19 cellular contexts compared by ENCODE assay signal in the genomic region with DNA sequence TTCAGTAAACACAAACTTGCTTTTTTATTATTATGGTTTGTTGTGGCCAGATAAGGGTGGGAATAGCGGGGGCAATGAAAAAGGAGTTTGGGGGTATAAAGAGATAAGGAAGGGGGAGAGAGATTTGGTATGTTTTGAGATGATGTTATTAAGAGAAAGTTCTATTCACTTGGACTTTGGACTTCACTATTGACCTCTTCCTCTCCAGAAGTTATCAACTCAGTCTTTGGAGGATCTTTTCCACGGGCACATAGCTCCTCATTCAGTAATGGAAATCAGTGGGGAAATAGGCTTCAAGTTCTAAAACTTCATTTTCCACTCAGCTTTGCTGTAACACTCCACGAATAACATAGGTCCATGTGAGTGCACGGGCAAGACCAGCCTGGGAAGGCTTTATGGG. TPM values are rescaled to one million over a fixed set of nuclear protein-coding genes. Genes with fewer than 3 reads are reported as not detected.
DNase-seq lines count a peak whose midpoint lies in the region; ATAC-seq, FAIRE-seq and TF ChIP-seq lines count a peak whose summit lies in the region.
"Had no signal": no experiment of that assay in that cellular context is flagged by ENCODE, and none has a peak within 500 bp of the region (broad histone marks: within the 10 kb centered on the region; RNA-seq: fewer than 3 reads in every experiment).

No MANE protein-coding gene starts in this region.

- no peaks in the 10 kb centered on the region for H3K4me1 ChIP-seq in liver (ENCODE audit: control insufficient read depth in 4 of 4, insufficient read depth in 4 of 4, low read length in 3 of 4)
- no peaks in the 10 kb centered on the region for H3K4me1 ChIP-seq in small intestine (ENCODE audit: control insufficient read depth in 2 of 2, insufficient read depth in 1 of 2, low read depth in 1 of 2, low read length in 1 of 2)
- H3K4me1 ChIP-seq: HAP-1 had no signal

- H3K4me3 Mint-ChIP-seq in stimulated activated naive CD8-positive, alpha-beta T cell treated with anti-CD3 and anti-CD28 coated beads, Interleukin-15, Interleukin-2, amounts not matched to agents 100 ng/mL and 50 ng/mL, for 24 hours: no peak overlapping the region
- H3K4me3 Mint-ChIP-seq in stimulated activated naive CD8-positive, alpha-beta T cell treated with anti-CD3 and anti-CD28 coated beads, Interleukin-15, amount 100 ng/mL, for 72 hours: no peak overlapping the region
- H3K4me3 Mint-ChIP-seq: CD4-positive, alpha-beta memory T cell; HFFc6 had no signal

- no peak overlapping the region for H3K27ac ChIP-seq in liver (ENCODE audit: low read depth in 1 of 2, low read length in 2 of 2)
- H3K27ac ChIP-seq in small intestine (ENCODE audit: low read depth in 1 of 2, low read length in 1 of 2): no peak overlapping the region

- no peaks in the 10 kb centered on the region for H3K9me3 Mint-ChIP-seq in stimulated activated naive CD8-positive, alpha-beta T cell treated with anti-CD3 and anti-CD28 coated beads, Interleukin-15, Interleukin-2, amounts not matched to agents 100 ng/mL and 50 ng/mL, for 24 hours
- no peaks in the 10 kb centered on the region for H3K9me3 Mint-ChIP-seq in stimulated activated naive CD8-positive, alpha-beta T cell treated with anti-CD3 and anti-CD28 coated beads, Interleukin-15, amount 100 ng/mL, for 72 hours
- H3K9me3 Mint-ChIP-seq: CD4-positive, alpha-beta memory T cell; HFFc6 had no signal

- H3K9me3 ChIP-seq in liver (ENCODE audit: control insufficient read depth in 4 of 4, low read length in 3 of 4): no peaks in the 10 kb centered on the region
- no peaks in the 10 kb centered on the region for H3K9me3 ChIP-seq in small intestine (ENCODE audit: control insufficient read depth, low read depth)
- H3K9me3 ChIP-seq: HAP-1 had no signal

- H3K36me3 ChIP-seq in liver (ENCODE audit: control insufficient read depth in 4 of 4, insufficient read depth in 3 of 4, low read depth in 1 of 4, low read length in 3 of 4) (peaks cover 16 to 82% (median 67%) of the 10 kb centered on the region in 4 donors), small intestine (ENCODE audit: control insufficient read depth in 2 of 2, insufficient read depth in 2 of 2, low read length in 2 of 2) (peaks cover 31 to 48% of the 10 kb centered on the region in 2 donors)

- TF ChIP-seq RAD21 in liver (IDR thresholded peaks at IDR 0.05): no peak

- TF ChIP-seq CTCF in liver (IDR thresholded peaks at IDR 0.05; ENCODE audit: low read depth, low read length, missing input control): no peak

- ATAC-seq in stimulated activated naive CD8-positive, alpha-beta T cell treated with anti-CD3 and anti-CD28 coated beads, Interleukin-15, amount 100 ng/mL, for 72 hours: no peak
- ATAC-seq in left cardiac atrium (no peak), GM19467 (IDR thresholded peaks at IDR 0.05; ENCODE audit: unreplicated experiment) (no peak)

- H3K27me3 ChIP-seq in liver (ENCODE audit: control insufficient read depth in 4 of 4, insufficient read depth in 4 of 4, low read length in 3 of 4): no peaks in the 10 kb centered on the region
- H3K27me3 ChIP-seq in small intestine (ENCODE audit: control insufficient read depth in 2 of 2, insufficient read depth in 2 of 2, low read length in 2 of 2): no peaks in the 10 kb centered on the region

- WGBS in liver: 86% methylated on average over 4 of the region's 4 CpGs
- 57 to 85% (median 74%) methylated on average over 4 of the region's 4 CpGs for WGBS in small intestine, 3 donors

- no peaks in the 10 kb centered on the region for H3K4me1 Mint-ChIP-seq in stimulated activated naive CD8-positive, alpha-beta T cell treated with anti-CD3 and anti-CD28 coated beads, Interleukin-15, Interleukin-2, amounts not matched to agents 100 ng/mL and 50 ng/mL, for 24 hours (ENCODE audit: low read depth)
- H3K4me1 Mint-ChIP-seq in stimulated activated naive CD8-positive, alpha-beta T cell treated with anti-CD3 and anti-CD28 coated beads, Interleukin-15, amount 100 ng/mL, for 72 hours: no peaks in the 10 kb centered on the region

- FAIRE-seq in small intestine (lab: Jason Lieb, UNC): no peak
- FAIRE-seq: GM12891, GM18507, H54 had no signal

- H3K27me3 Mint-ChIP-seq in stimulated activated naive CD8-positive, alpha-beta T cell treated with anti-CD3 and anti-CD28 coated beads, Interleukin-15, Interleukin-2, amounts not matched to agents 100 ng/mL and 50 ng/mL, for 24 hours: no peaks in the 10 kb centered on the region
- H3K27me3 Mint-ChIP-seq in stimulated activated naive CD8-positive, alpha-beta T cell treated with anti-CD3 and anti-CD28 coated beads, Interleukin-15, amount 100 ng/mL, for 72 hours: no peaks in the 10 kb centered on the region
- H3K27me3 Mint-ChIP-seq: CD4-positive, alpha-beta memory T cell had no signal

- no peak overlapping the region for H3K9ac ChIP-seq in liver (ENCODE audit: low read depth in 1 of 2, low read length in 2 of 2)

- no peak for DNase-seq in stimulated activated naive CD8-positive, alpha-beta T cell treated with anti-CD3 and anti-CD28 coated beads, Interleukin-15, amount 100 ng/mL, for 72 hours
- peak; percentile 55 for DNase-seq in small intestine
- DNase-seq in left cardiac atrium: no peak
- DNase-seq: C1 segment of cervical spinal cord; Calu3; CD4-positive, alpha-beta memory T cell; COR-L47; DMS53; DMS79 treated with DMSO at 0.1 percent for 48 hours; GF-D8; GOT3; HFFc6 had no signal

- H3K4me3 ChIP-seq in liver (ENCODE audit: low read depth in 1 of 3, low read length in 3 of 3) (no peak overlapping the region), small intestine (ENCODE audit: low read depth in 1 of 2, low read length in 2 of 2) (no peak overlapping the region)
- H3K4me3 ChIP-seq: HAP-1 had no signal

- H3K27ac Mint-ChIP-seq in stimulated activated naive CD8-positive, alpha-beta T cell treated with anti-CD3 and anti-CD28 coated beads, Interleukin-15, Interleukin-2, amounts not matched to agents 100 ng/mL and 50 ng/mL, for 24 hours: peak overlapping the region; percentile 49
- H3K27ac Mint-ChIP-seq in stimulated activated naive CD8-positive, alpha-beta T cell treated with anti-CD3 and anti-CD28 coated beads, Interleukin-15, amount 100 ng/mL, for 72 hours: no peak overlapping the region
- H3K27ac Mint-ChIP-seq: HFFc6 had no signal

- intact Hi-C loops in left cardiac atrium (cut with DNase I): no loop called here

- H3K36me3 Mint-ChIP-seq in stimulated activated naive CD8-positive, alpha-beta T cell treated with anti-CD3 and anti-CD28 coated beads, Interleukin-15, Interleukin-2, amounts not matched to agents 100 ng/mL and 50 ng/mL, for 24 hours (ENCODE audit: low read depth): peaks cover 74% of the 10 kb centered on the region

TF ChIP-seq in liver, 16 proteins besides CTCF, POLR2A, EP300 and RAD21:
- no peak for TF ChIP-seq YY1 (IDR thresholded peaks at IDR 0.05)
- peak; percentile 23 to 57 for TF ChIP-seq HNF4A (conservative IDR thresholded peaks at IDR 0.05)

RNA-seq across cellular contexts. Expression of gene PROCA1, which starts 23.2 kb away (rescaled TPM):
- under 1 TPM; 0.25 to 0.65 TPM for total RNA-seq in liver
- under 1 TPM; 0.16 to 0.44 TPM for polyA plus RNA-seq in liver
- 1 to 10 TPM; 2.3 to 5.4 (median 4.1) TPM for polyA plus RNA-seq in small intestine
- 1 to 10 TPM in 1 of 2 donors, under 1 TPM in 1; 0.97 to 1.6 TPM for total RNA-seq in left cardiac atrium

RNA-seq across cellular contexts. Expression of gene SUPT6H, which starts 26.5 kb away (rescaled TPM):
- total RNA-seq in liver (10 to 100 TPM; 36.5 to 59.1 TPM), left cardiac atrium (10 to 100 TPM; 35.6 to 47.2 TPM)
- polyA plus RNA-seq in liver (10 to 100 TPM; 10.6 to 24.1 TPM), small intestine (10 to 100 TPM; 26.4 to 29.2 (median 28.9) TPM)

RNA-seq across cellular contexts. Expression of gene SDF2, which starts 26.8 kb away (rescaled TPM):
- 10 to 100 TPM; 24.1 to 29.6 TPM for total RNA-seq in liver
- 10 to 100 TPM; 26.3 to 38.9 TPM for polyA plus RNA-seq in liver
- 10 to 100 TPM; 45.4 to 50.8 (median 48.4) TPM for polyA plus RNA-seq in small intestine
- 10 to 100 TPM; 32.9 to 33.7 TPM for total RNA-seq in left cardiac atrium

RNA-seq across cellular contexts. Expression of gene RAB34, which starts 29.2 kb away (rescaled TPM):
- total RNA-seq in liver (10 to 100 TPM in 1 of 2 donors, 1 to 10 TPM in 1; 5.6 to 14.3 TPM), left cardiac atrium (10 to 100 TPM; 37.2 to 53.8 TPM)
- polyA plus RNA-seq in liver (1 to 10 TPM; 4.5 to 9.6 TPM), small intestine (10 to 100 TPM in 2 of 3 donors, 1 to 10 TPM in 1; 4.2 to 33.5 (median 31.0) TPM)

RNA-seq across cellular contexts. Expression of gene RPL23A, which starts 31.3 kb away (rescaled TPM):
- total RNA-seq in liver (100 to 1,000 TPM; 106 to 189 TPM), left cardiac atrium (100 to 1,000 TPM; 894 to 914 TPM)
- polyA plus RNA-seq in liver (100 to 1,000 TPM; 484 to 507 TPM), small intestine (1,000 to 10,000 TPM in 2 of 3 donors, 100 to 1,000 TPM in 1; 783 to 1,912 (median 1,402) TPM)
